1 cellular context compared by ENCODE assay signal in the genomic region with DNA sequence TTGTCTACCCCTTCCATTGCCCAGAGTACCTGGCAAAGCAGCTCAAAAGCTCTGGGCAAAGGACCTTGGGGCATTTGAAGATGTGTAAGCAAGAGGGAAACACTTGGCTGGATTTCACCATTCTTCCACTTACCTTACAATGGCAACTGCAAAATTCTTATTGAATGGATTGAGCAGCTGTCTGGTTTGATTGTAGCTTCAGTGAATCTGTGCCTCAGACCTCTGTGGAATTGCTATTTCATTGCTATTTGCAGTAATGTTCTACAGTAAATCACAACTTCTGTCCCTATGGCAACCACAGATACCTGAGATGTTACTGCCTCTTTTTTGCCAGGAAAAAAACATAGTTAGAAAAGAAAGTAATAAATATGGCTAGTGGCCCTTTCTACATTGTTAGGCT.
TF ChIP-seq lines count a peak whose summit lies in the region.

No MANE protein-coding gene starts in this region.

TF ChIP-seq in GM23338, 12 proteins besides CTCF, POLR2A, EP300 and RAD21 (continued from another document):
- TF ChIP-seq, protein P1, sequence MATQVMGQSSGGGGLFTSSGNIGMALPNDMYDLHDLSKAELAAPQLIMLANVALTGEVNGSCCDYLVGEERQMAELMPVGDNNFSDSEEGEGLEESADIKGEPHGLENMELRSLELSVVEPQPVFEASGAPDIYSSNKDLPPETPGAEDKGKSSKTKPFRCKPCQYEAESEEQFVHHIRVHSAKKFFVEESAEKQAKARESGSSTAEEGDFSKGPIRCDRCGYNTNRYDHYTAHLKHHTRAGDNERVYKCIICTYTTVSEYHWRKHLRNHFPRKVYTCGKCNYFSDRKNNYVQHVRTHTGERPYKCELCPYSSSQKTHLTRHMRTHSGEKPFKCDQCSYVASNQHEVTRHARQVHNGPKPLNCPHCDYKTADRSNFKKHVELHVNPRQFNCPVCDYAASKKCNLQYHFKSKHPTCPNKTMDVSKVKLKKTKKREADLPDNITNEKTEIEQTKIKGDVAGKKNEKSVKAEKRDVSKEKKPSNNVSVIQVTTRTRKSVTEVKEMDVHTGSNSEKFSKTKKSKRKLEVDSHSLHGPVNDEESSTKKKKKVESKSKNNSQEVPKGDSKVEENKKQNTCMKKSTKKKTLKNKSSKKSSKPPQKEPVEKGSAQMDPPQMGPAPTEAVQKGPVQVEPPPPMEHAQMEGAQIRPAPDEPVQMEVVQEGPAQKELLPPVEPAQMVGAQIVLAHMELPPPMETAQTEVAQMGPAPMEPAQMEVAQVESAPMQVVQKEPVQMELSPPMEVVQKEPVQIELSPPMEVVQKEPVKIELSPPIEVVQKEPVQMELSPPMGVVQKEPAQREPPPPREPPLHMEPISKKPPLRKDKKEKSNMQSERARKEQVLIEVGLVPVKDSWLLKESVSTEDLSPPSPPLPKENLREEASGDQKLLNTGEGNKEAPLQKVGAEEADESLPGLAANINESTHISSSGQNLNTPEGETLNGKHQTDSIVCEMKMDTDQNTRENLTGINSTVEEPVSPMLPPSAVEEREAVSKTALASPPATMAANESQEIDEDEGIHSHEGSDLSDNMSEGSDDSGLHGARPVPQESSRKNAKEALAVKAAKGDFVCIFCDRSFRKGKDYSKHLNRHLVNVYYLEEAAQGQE (IDR thresholded peaks at IDR 0.05; ENCODE audit: unreplicated experiment) = no peak
- TF ChIP-seq ZNF114 (CRISPR knock-in tag; IDR thresholded peaks at IDR 0.05) = no peak
- no peak for TF ChIP-seq CREB1 (CRISPR knock-in tag; IDR thresholded peaks at IDR 0.05; ENCODE audit: low read depth)
- TF ChIP-seq, protein P2, sequence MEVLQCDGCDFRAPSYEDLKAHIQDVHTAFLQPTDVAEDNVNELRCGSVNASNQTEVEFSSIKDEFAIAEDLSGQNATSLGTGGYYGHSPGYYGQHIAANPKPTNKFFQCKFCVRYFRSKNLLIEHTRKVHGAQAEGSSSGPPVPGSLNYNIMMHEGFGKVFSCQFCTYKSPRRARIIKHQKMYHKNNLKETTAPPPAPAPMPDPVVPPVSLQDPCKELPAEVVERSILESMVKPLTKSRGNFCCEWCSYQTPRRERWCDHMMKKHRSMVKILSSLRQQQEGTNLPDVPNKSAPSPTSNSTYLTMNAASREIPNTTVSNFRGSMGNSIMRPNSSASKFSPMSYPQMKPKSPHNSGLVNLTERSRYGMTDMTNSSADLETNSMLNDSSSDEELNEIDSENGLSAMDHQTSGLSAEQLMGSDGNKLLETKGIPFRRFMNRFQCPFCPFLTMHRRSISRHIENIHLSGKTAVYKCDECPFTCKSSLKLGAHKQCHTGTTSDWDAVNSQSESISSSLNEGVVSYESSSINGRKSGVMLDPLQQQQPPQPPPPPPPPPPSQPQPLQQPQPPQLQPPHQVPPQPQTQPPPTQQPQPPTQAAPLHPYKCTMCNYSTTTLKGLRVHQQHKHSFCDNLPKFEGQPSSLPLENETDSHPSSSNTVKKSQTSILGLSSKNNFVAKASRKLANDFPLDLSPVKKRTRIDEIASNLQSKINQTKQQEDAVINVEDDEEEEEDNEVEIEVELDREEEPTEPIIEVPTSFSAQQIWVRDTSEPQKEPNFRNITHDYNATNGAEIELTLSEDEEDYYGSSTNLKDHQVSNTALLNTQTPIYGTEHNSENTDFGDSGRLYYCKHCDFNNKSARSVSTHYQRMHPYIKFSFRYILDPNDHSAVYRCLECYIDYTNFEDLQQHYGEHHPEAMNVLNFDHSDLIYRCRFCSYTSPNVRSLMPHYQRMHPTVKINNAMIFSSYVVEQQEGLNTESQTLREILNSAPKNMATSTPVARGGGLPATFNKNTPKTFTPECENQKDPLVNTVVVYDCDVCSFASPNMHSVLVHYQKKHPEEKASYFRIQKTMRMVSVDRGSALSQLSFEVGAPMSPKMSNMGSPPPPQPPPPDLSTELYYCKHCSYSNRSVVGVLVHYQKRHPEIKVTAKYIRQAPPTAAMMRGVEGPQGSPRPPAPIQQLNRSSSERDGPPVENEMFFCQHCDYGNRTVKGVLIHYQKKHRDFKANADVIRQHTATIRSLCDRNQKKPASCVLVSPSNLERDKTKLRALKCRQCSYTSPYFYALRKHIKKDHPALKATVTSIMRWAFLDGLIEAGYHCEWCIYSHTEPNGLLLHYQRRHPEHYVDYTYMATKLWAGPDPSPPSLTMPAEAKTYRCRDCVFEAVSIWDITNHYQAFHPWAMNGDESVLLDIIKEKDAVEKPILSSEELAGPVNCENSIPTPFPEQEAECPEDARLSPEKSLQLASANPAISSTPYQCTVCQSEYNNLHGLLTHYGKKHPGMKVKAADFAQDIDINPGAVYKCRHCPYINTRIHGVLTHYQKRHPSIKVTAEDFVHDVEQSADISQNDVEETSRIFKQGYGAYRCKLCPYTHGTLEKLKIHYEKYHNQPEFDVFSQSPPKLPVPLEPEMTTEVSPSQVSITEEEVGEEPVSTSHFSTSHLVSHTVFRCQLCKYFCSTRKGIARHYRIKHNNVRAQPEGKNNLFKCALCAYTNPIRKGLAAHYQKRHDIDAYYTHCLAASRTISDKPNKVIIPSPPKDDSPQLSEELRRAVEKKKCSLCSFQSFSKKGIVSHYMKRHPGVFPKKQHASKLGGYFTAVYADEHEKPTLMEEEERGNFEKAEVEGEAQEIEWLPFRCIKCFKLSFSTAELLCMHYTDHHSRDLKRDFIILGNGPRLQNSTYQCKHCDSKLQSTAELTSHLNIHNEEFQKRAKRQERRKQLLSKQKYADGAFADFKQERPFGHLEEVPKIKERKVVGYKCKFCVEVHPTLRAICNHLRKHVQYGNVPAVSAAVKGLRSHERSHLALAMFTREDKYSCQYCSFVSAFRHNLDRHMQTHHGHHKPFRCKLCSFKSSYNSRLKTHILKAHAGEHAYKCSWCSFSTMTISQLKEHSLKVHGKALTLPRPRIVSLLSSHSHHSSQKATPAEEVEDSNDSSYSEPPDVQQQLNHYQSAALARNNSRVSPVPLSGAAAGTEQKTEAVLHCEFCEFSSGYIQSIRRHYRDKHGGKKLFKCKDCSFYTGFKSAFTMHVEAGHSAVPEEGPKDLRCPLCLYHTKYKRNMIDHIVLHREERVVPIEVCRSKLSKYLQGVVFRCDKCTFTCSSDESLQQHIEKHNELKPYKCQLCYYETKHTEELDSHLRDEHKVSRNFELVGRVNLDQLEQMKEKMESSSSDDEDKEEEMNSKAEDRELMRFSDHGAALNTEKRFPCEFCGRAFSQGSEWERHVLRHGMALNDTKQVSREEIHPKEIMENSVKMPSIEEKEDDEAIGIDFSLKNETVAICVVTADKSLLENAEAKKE (CRISPR knock-in tag; IDR thresholded peaks at IDR 0.05) = no peak
- TF ChIP-seq EZH2 (IDR thresholded peaks at IDR 0.05; ENCODE audit: low read depth, unreplicated experiment) = no peak
- TF ChIP-seq NANOG (IDR thresholded peaks at IDR 0.05; ENCODE audit: borderline replicate concordance) = no peak
